ENCODE assay signal across 13 cellular contexts in genomic region chr15:52255935-52256334, GRCh38. TPM values are rescaled to one million over a fixed set of nuclear protein-coding genes. Genes with fewer than 3 reads are reported as not detected.
DNase-seq lines count a peak whose midpoint lies in the region; ATAC-seq and TF ChIP-seq lines count a peak whose summit lies in the region.
"Had no signal": no experiment of that assay in that cellular context is flagged by ENCODE, and none has a peak within 500 bp of the region (broad histone marks: within the 10 kb centered on the region; RNA-seq: fewer than 3 reads in every experiment).

No MANE protein-coding gene starts in this region.

- no peaks in the 10 kb centered on the region for H3K27me3 ChIP-seq in adrenal gland
- no peaks in the 10 kb centered on the region for H3K27me3 ChIP-seq in heart left ventricle
- H3K27me3 ChIP-seq: BLaER1, tibial artery had no signal

- H3K4me1 ChIP-seq in adrenal gland (replicated peaks in 1 of 2) (no peaks in the 10 kb centered on the region), heart left ventricle (peaks cover 0 to 21% (median 11%) of the 10 kb centered on the region in 12 donors)

- H3K9me3 ChIP-seq in adrenal gland (replicated peaks in 1 of 3) (no peaks in the 10 kb centered on the region), heart left ventricle (no peaks in the 10 kb centered on the region)
- H3K9me3 ChIP-seq: BLaER1, tibial artery had no signal

- peak overlapping the region; percentile 66 for H3K27ac Mint-ChIP-seq in central memory CD8-positive, alpha-beta T cell (ENCODE audit: low read depth)
- peak overlapping the region; percentile 2 for H3K27ac Mint-ChIP-seq in neural crest cell (ENCODE audit: unreplicated experiment)
- H3K27ac Mint-ChIP-seq in nephron progenitor cell, result no peak overlapping the region
- H3K27ac Mint-ChIP-seq: WTC11 had no signal

- no peak for ATAC-seq in central memory CD8-positive, alpha-beta T cell (replicated peaks; ENCODE audit: extremely low read depth, poor library complexity, severe bottlenecking)
- ATAC-seq in heart left ventricle (no peak), HG03280 (IDR thresholded peaks at IDR 0.05; ENCODE audit: unreplicated experiment) (no peak)
- ATAC-seq: WTC11 had no signal

- DNase-seq in GM20000 (ENCODE audit: low spot score) (no peak), NCI-H69 (lab: John Stamatoyannopoulos, UW) (peak; percentile 34), neural crest cell (ENCODE audit: low read depth, low spot score) (no peak), adrenal gland (no peak), nephron progenitor cell (no peak), heart left ventricle (no peak)
- DNase-seq in central memory CD8-positive, alpha-beta T cell (ENCODE audit: low spot score in 2 of 2), result no peak
- DNase-seq: kidney had no signal

- H3K27me3 Mint-ChIP-seq in central memory CD8-positive, alpha-beta T cell, result no peaks in the 10 kb centered on the region
- H3K27me3 Mint-ChIP-seq in neural crest cell (ENCODE audit: low read depth) (no peaks in the 10 kb centered on the region), nephron progenitor cell (ENCODE audit: low read depth, poor library complexity) (peaks cover 7% of the 10 kb centered on the region)

- intact Hi-C loops in adrenal gland (cut with DNase I), result loop anchor here (5.0 to 10.0 kb wide), 2 partner anchors 476 to 479 kb away; no protein-coding TSS in a partner anchor
- intact Hi-C loops in heart left ventricle (cut with DNase I), result loop anchor here (1.0 to 10.0 kb wide), 7 partner anchors 79 to 481 kb away; partner anchors contain the start of gene ARPP19 (in 5 of the 10)

- H3K36me3 Mint-ChIP-seq in central memory CD8-positive, alpha-beta T cell (ENCODE audit: insufficient read depth), result peaks cover 2% of the 10 kb centered on the region
- no peaks in the 10 kb centered on the region for H3K36me3 Mint-ChIP-seq in neural crest cell (ENCODE audit: low read depth)
- H3K36me3 Mint-ChIP-seq in nephron progenitor cell (ENCODE audit: low read depth), result no peaks in the 10 kb centered on the region

- no peak overlapping the region for H3K4me3 ChIP-seq in adrenal gland
- H3K4me3 ChIP-seq in heart left ventricle, result no peak overlapping the region
- H3K4me3 ChIP-seq: BLaER1, tibial artery had no signal

- TF ChIP-seq CTCF in GM20000 (IDR thresholded peaks at IDR 0.05; ENCODE audit: extremely low read depth, missing control alignments), result peak; percentile 9
- no peak for TF ChIP-seq CTCF in neural crest cell (conservative IDR thresholded peaks at IDR 0.05)
- TF ChIP-seq CTCF in adrenal gland (IDR thresholded peaks at IDR 0.05), result no peak
- no peak for TF ChIP-seq CTCF in nephron progenitor cell (IDR thresholded peaks at IDR 0.05)
- TF ChIP-seq CTCF in heart left ventricle (IDR thresholded peaks at IDR 0.05), result no peak

- peak overlapping the region; percentile 42 for H3K4me3 Mint-ChIP-seq in central memory CD8-positive, alpha-beta T cell
- H3K4me3 Mint-ChIP-seq in neural crest cell (peak overlapping the region; percentile 32), nephron progenitor cell (no peak overlapping the region)
- H3K4me3 Mint-ChIP-seq: WTC11 had no signal

- WGBS in adrenal gland, 4 donors, result 55 to 64% (median 59%) methylated on average over 6 of the region's 6 CpGs
- WGBS in heart left ventricle, 4 donors, result 42 to 57% (median 45%) methylated on average over 6 of the region's 6 CpGs

- H3K27ac ChIP-seq in adrenal gland (no peak overlapping the region), heart left ventricle (no peak overlapping the region)
- H3K27ac ChIP-seq: BLaER1, GM23248, tibial artery had no signal

- H3K9me3 Mint-ChIP-seq in central memory CD8-positive, alpha-beta T cell, result no peaks in the 10 kb centered on the region
- H3K9me3 Mint-ChIP-seq in neural crest cell, result no peaks in the 10 kb centered on the region
- H3K9me3 Mint-ChIP-seq in nephron progenitor cell, result no peaks in the 10 kb centered on the region
- H3K9me3 Mint-ChIP-seq: WTC11 had no signal

- H3K4me1 Mint-ChIP-seq in central memory CD8-positive, alpha-beta T cell, result peaks cover 9% of the 10 kb centered on the region
- peaks cover 14% of the 10 kb centered on the region for H3K4me1 Mint-ChIP-seq in neural crest cell
- H3K4me1 Mint-ChIP-seq in nephron progenitor cell, result peaks cover 32% of the 10 kb centered on the region

- H3K36me3 ChIP-seq in adrenal gland (replicated peaks in 1 of 2) (no peaks in the 10 kb centered on the region), heart left ventricle (peaks cover 0 to 13% (median 0%) of the 10 kb centered on the region in 9 donors)
- H3K36me3 ChIP-seq: tibial artery had no signal

- no peak for TF ChIP-seq POLR2A in adrenal gland (IDR thresholded peaks at IDR 0.05)
- TF ChIP-seq POLR2A in heart left ventricle (IDR thresholded peaks at IDR 0.05), result no peak

RNA-seq across cellular contexts. Expression of gene MYO5C, which starts 39.7 kb away (rescaled TPM):
- total RNA-seq in neural crest cell (7.7 and 7.8 TPM in 2 replicates), adrenal gland (10 to 100 TPM in 1 of 8 donors, 1 to 10 TPM in 7; 2.1 to 10.7 (median 4.4) TPM), heart left ventricle (1 to 10 TPM; 1.0 to 7.2 (median 3.4) TPM)
- polyA plus RNA-seq in adrenal gland (1 to 10 TPM in 2 of 3 donors, under 1 TPM in 1; 0.81 to 2.6 (median 2.1) TPM), heart left ventricle (under 1 TPM; 0.89 to 0.95 TPM)
- total RNA-seq: GM23248 had no signal
- polyA plus RNA-seq: GM23248 had no signal
